Comparison of ENCODE assay signal across 15 cellular contexts in genomic region chr15:25792128-25792527, GRCh38.
"Had no signal": no experiment of that assay in that cellular context is flagged by ENCODE, and none has a peak within 500 bp of the region (broad histone marks: within the 10 kb centered on the region; RNA-seq: fewer than 3 reads in every experiment).

No MANE protein-coding gene starts in this region.

- H3K27me3 ChIP-seq: heart right ventricle, upper lobe of left lung had no signal

- H3K36me3 ChIP-seq: heart right ventricle, upper lobe of left lung had no signal

- H3K9me3 ChIP-seq: heart right ventricle, upper lobe of left lung had no signal

- H3K27ac ChIP-seq: heart right ventricle, upper lobe of left lung, VCaP had no signal

- H3K27me3 Mint-ChIP-seq: activated naive CD8-positive, alpha-beta T cell treated with anti-CD3 and anti-CD28 coated beads, Interleukin-2, amount 10 ng/mL, durations not matched to agents 7 days and 5 days had no signal

- H3K4me3 ChIP-seq: heart right ventricle, upper lobe of left lung had no signal

- H3K4me3 Mint-ChIP-seq: activated naive CD8-positive, alpha-beta T cell treated with anti-CD3 and anti-CD28 coated beads, Interleukin-2, amount 10 ng/mL, durations not matched to agents 7 days and 5 days had no signal

- H3K9me3 Mint-ChIP-seq: activated naive CD8-positive, alpha-beta T cell treated with anti-CD3 and anti-CD28 coated beads, Interleukin-2, amount 10 ng/mL, durations not matched to agents 7 days and 5 days; activated T-helper 2 cell treated with anti-CD3 and anti-CD28 coated beads, Interferon-gamma antibody, Interleukin-2, Interleukin-4, amounts not matched to agents 10 μg/mL and 5 μg/mL and 100 μg/mL, durations not matched to agents 14 hours and 24 hours and 36 hours had no signal

- DNase-seq: activated CD4-positive, alpha-beta T cell treated with anti-CD3 and anti-CD28 coated beads for 4 hours; activated CD8-positive, alpha-beta memory T cell treated with anti-CD3 and anti-CD28 coated beads for 24 hours; activated naive CD8-positive, alpha-beta T cell treated with anti-CD3 and anti-CD28 coated beads, Interleukin-2, amount 10 ng/mL, durations not matched to agents 7 days and 5 days; anterior cingulate cortex; foreskin melanocyte; heart right ventricle; left ventricle myocardium superior; mesendoderm; stimulated activated CD4-positive, alpha-beta T cell treated with anti-CD3 and anti-CD28 coated beads, Interleukin-2, amount 100 ng/mL, for 48 hours; stimulated activated naive CD8-positive, alpha-beta T cell treated with anti-CD3 and anti-CD28 coated beads, Interleukin-15, Interleukin-2, amounts not matched to agents 100 U/mL and 50 U/mL, for 24 hours; SW 1271; T1000; upper lobe of left lung had no signal

- H3K27ac Mint-ChIP-seq: activated naive CD8-positive, alpha-beta T cell treated with anti-CD3 and anti-CD28 coated beads, Interleukin-2, amount 10 ng/mL, durations not matched to agents 7 days and 5 days had no signal

- ATAC-seq: heart right ventricle; left ventricle myocardium superior; stimulated activated naive CD8-positive, alpha-beta T cell treated with anti-CD3 and anti-CD28 coated beads, Interleukin-15, Interleukin-2, amounts not matched to agents 100 U/mL and 50 U/mL, for 24 hours had no signal
